ENCODE assay signal across 8 cellular contexts in genomic region chr2:62309465-62310091, GRCh38.
DNase-seq lines count a peak whose midpoint lies in the region; ATAC-seq and TF ChIP-seq lines count a peak whose summit lies in the region.

No MANE protein-coding gene starts in this region.

- TF ChIP-seq POLR2A in GM15510 (IDR thresholded peaks at IDR 0.05; ENCODE audit: borderline replicate concordance, extremely low read depth, insufficient read length) (peak; percentile 19), erythroblast (IDR thresholded peaks at IDR 0.05; ENCODE audit: low read length) (no peak)

- H3K27me3 Mint-ChIP-seq in stimulated activated memory B cell treated with anti-CD40 and anti-IgM and Interleukin-4, amounts not matched to agents 10 μg/mL and 1 μg/mL and 100 μg/mL, for 72 hours, result no peaks in the 10 kb centered on the region

- ATAC-seq in GM21717 (IDR thresholded peaks at IDR 0.05; ENCODE audit: unreplicated experiment), result peak; percentile 40
- no peak for ATAC-seq in stimulated activated memory B cell treated with anti-CD40 and anti-IgM and Interleukin-4, amounts not matched to agents 10 μg/mL and 1 μg/mL and 100 μg/mL, for 72 hours

- no peaks in the 10 kb centered on the region for H3K36me3 Mint-ChIP-seq in stimulated activated memory B cell treated with anti-CD40 and anti-IgM and Interleukin-4, amounts not matched to agents 10 μg/mL and 1 μg/mL and 100 μg/mL, for 72 hours

- peak overlapping the region; percentile 55 for H3K4me3 Mint-ChIP-seq in stimulated activated memory B cell treated with anti-CD40 and anti-IgM and Interleukin-4, amounts not matched to agents 10 μg/mL and 1 μg/mL and 100 μg/mL, for 72 hours

- DNase-seq in erythroblast (lab: John Stamatoyannopoulos, UW) (peak; percentile 33 to 62), OCI-M1 (lab: John Stamatoyannopoulos, UW) (no peak), GM19240 (ENCODE audit: insufficient read length, low spot score) (no peak), NCI-H345 treated with DMSO at 0.1 percent for 48 hours (lab: John Stamatoyannopoulos, UW; ENCODE audit: unreplicated experiment) (no peak)

- H3K9me3 ChIP-seq in KOPT-K1 (ENCODE audit: insufficient read depth, low read length, poor library complexity, severe bottlenecking), result no peaks in the 10 kb centered on the region

- peak overlapping the region; percentile 76 for H3K27ac Mint-ChIP-seq in stimulated activated memory B cell treated with anti-CD40 and anti-IgM and Interleukin-4, amounts not matched to agents 10 μg/mL and 1 μg/mL and 100 μg/mL, for 72 hours

- peak overlapping the region; percentile 87 for H3K27ac ChIP-seq in KOPT-K1 (ENCODE audit: low read depth, low read length, poor library complexity, severe bottlenecking)

- no peaks in the 10 kb centered on the region for H3K9me3 Mint-ChIP-seq in stimulated activated memory B cell treated with anti-CD40 and anti-IgM and Interleukin-4, amounts not matched to agents 10 μg/mL and 1 μg/mL and 100 μg/mL, for 72 hours

- H3K36me3 ChIP-seq in KOPT-K1 (ENCODE audit: insufficient read depth, low read length), result no peaks in the 10 kb centered on the region

- H3K4me1 Mint-ChIP-seq in stimulated activated memory B cell treated with anti-CD40 and anti-IgM and Interleukin-4, amounts not matched to agents 10 μg/mL and 1 μg/mL and 100 μg/mL, for 72 hours, result peaks cover 71% of the 10 kb centered on the region

Comparison
In these comparisons a context has a peak if more than half of its experiments do, and no peak if none do; other contexts are left out.
1. DNase-seq: peak in erythroblast (2 of 2); none in OCI-M1 (single experiment), GM19240 (single experiment) and NCI-H345 treated with DMSO at 0.1 percent for 48 hours (single experiment).